ENCODE assay signal across 15 cellular contexts in the genomic region with DNA sequence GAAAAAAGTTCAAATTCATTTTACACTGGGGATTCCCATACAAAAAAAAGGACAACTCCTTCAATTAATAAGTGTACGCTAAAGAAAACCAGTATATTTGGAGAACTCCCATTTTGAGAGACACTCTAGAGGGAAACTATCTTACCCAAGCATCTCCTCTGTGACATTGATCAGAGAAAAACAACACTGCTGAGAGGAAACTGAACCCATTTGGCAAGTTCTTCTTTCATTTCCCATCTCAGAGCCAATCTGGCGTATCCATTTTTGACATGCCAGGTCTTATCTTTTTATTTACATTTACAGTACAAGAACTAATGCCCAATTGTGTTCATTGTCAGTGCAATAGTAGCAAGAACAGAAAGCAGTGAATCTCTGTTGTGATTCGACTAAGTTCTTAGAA. TPM values are rescaled to one million over a fixed set of nuclear protein-coding genes. Genes with fewer than 3 reads are reported as not detected.
DNase-seq lines count a peak whose midpoint lies in the region; ATAC-seq and TF ChIP-seq lines count a peak whose summit lies in the region.
"Had no signal": no experiment of that assay in that cellular context is flagged by ENCODE, and none has a peak within 500 bp of the region (broad histone marks: within the 10 kb centered on the region; RNA-seq: fewer than 3 reads in every experiment).

No MANE protein-coding gene starts in this region.

- H4K20me1 ChIP-seq in OCI-LY3 (ENCODE audit: insufficient read depth, low read length), result no peaks in the 10 kb centered on the region
- H4K20me1 ChIP-seq: BLaER1 treated with 17β-estradiol and CSF1 and Interleukin-3, amounts not matched to agents 10 nM and 100 nM had no signal

- H3K4me1 ChIP-seq in OCI-LY3 (ENCODE audit: low read length) (peaks cover 8% of the 10 kb centered on the region; the same call in 1 of the 2 replicates), adrenal gland (replicated peaks in 1 of 2) (no peaks in the 10 kb centered on the region)

- intact Hi-C loops in adrenal gland (cut with DNase I), result no loop called here

- H3K9me3 ChIP-seq in OCI-LY3 (ENCODE audit: insufficient read depth, low read length) (no peaks in the 10 kb centered on the region), adrenal gland (replicated peaks in 1 of 3) (no peaks in the 10 kb centered on the region)

- H3K4me3 ChIP-seq in OCI-LY3 (ENCODE audit: low read length) (no peak overlapping the region), adrenal gland (no peak overlapping the region)
- H3K4me3 ChIP-seq: BLaER1 treated with 17β-estradiol and CSF1 and Interleukin-3, amounts not matched to agents 10 nM and 100 nM had no signal

- no peaks in the 10 kb centered on the region for H3K36me3 Mint-ChIP-seq in stimulated activated naive B cell treated with anti-CD40 and anti-IgM and Interleukin-4, amounts not matched to agents 10 μg/mL and 1 μg/mL and 100 μg/mL, for 72 hours
- H3K36me3 Mint-ChIP-seq: CD4-positive, CD25-positive, alpha-beta regulatory T cell had no signal

- peak; percentile 3 for DNase-seq in germinal center (ENCODE audit: low spot score)
- DNase-seq in stimulated activated naive B cell treated with anti-CD40 and anti-IgM and Interleukin-4, amounts not matched to agents 10 μg/mL and 1 μg/mL and 100 μg/mL, for 72 hours, result no peak
- DNase-seq in pons (ENCODE audit: low spot score), result no peak
- no peak for DNase-seq in adrenal gland
- DNase-seq: 8988T; AML-193; CD4-positive, CD25-positive, alpha-beta regulatory T cell; DMS53; GF-D8; KBM-7 had no signal

- peak; percentile 56 for ATAC-seq in GM18868 (IDR thresholded peaks at IDR 0.05; ENCODE audit: unreplicated experiment)
- peak; percentile 64 to 72 for ATAC-seq in stimulated activated naive B cell treated with anti-CD40 and anti-IgM and Interleukin-4, amounts not matched to agents 10 μg/mL and 1 μg/mL and 100 μg/mL, for 72 hours (replicated peaks)
- ATAC-seq in HG03354 (IDR thresholded peaks at IDR 0.05; ENCODE audit: poor library complexity, severe bottlenecking, unreplicated experiment), result no peak
- ATAC-seq: HCT116 had no signal

- H3K9ac ChIP-seq in OCI-LY3 (ENCODE audit: low read length), result no peak overlapping the region
- H3K9ac ChIP-seq: BLaER1 treated with 17β-estradiol and CSF1 and Interleukin-3, amounts not matched to agents 10 nM and 100 nM had no signal

- no peak overlapping the region for H2AFZ ChIP-seq in OCI-LY3 (ENCODE audit: low read depth, low read length)

- peaks cover 15 to 26% of the 10 kb centered on the region in 2 donors for H3K4me1 Mint-ChIP-seq in stimulated activated naive B cell treated with anti-CD40 and anti-IgM and Interleukin-4, amounts not matched to agents 10 μg/mL and 1 μg/mL and 100 μg/mL, for 72 hours
- H3K4me1 Mint-ChIP-seq: CD4-positive, CD25-positive, alpha-beta regulatory T cell had no signal

- H3K27me3 ChIP-seq in OCI-LY3 (ENCODE audit: low read depth, low read length), result no peaks in the 10 kb centered on the region
- no peaks in the 10 kb centered on the region for H3K27me3 ChIP-seq in adrenal gland
- H3K27me3 ChIP-seq: BLaER1 treated with 17β-estradiol and CSF1 and Interleukin-3, amounts not matched to agents 10 nM and 100 nM had no signal

- H3K4me2 ChIP-seq in OCI-LY3 (ENCODE audit: low read length), result 0 out of 2 replicates have a peak overlapping the region, but pooled peaks have one; percentile 4
- H3K4me2 ChIP-seq: BLaER1 treated with 17β-estradiol and CSF1 and Interleukin-3, amounts not matched to agents 10 nM and 100 nM had no signal

- H3K9me3 Mint-ChIP-seq in stimulated activated naive B cell treated with anti-CD40 and anti-IgM and Interleukin-4, amounts not matched to agents 10 μg/mL and 1 μg/mL and 100 μg/mL, for 72 hours, result no peaks in the 10 kb centered on the region
- H3K9me3 Mint-ChIP-seq: CD4-positive, CD25-positive, alpha-beta regulatory T cell had no signal

- H3K4me3 Mint-ChIP-seq in stimulated activated naive B cell treated with anti-CD40 and anti-IgM and Interleukin-4, amounts not matched to agents 10 μg/mL and 1 μg/mL and 100 μg/mL, for 72 hours, result peak overlapping the region in 1 of 2 donors; percentile 30
- H3K4me3 Mint-ChIP-seq: CD4-positive, CD25-positive, alpha-beta regulatory T cell had no signal

- H3K27me3 Mint-ChIP-seq in stimulated activated naive B cell treated with anti-CD40 and anti-IgM and Interleukin-4, amounts not matched to agents 10 μg/mL and 1 μg/mL and 100 μg/mL, for 72 hours, result no peaks in the 10 kb centered on the region

- no peak for TF ChIP-seq POLR2A in adrenal gland (IDR thresholded peaks at IDR 0.05)

- TF ChIP-seq CTCF in OCI-LY3 (IDR thresholded peaks at IDR 0.05; ENCODE audit: low read depth, low read length) (no peak), adrenal gland (IDR thresholded peaks at IDR 0.05) (no peak)

- no peaks in the 10 kb centered on the region for H3K36me3 ChIP-seq in OCI-LY3 (replicated peaks; ENCODE audit: low read depth, low read length)
- H3K36me3 ChIP-seq in adrenal gland (replicated peaks in 1 of 2), result no peaks in the 10 kb centered on the region
- H3K36me3 ChIP-seq: BLaER1 treated with 17β-estradiol and CSF1 and Interleukin-3, amounts not matched to agents 10 nM and 100 nM had no signal

- H3K27ac ChIP-seq in OCI-LY3 (ENCODE audit: low read length), result no peak overlapping the region
- no peak overlapping the region for H3K27ac ChIP-seq in adrenal gland
- H3K27ac ChIP-seq: BLaER1 treated with 17β-estradiol and CSF1 and Interleukin-3, amounts not matched to agents 10 nM and 100 nM had no signal

- H3K79me2 ChIP-seq in OCI-LY3 (ENCODE audit: low read length), result no peaks in the 10 kb centered on the region

- peak overlapping the region; percentile 88 for H3K27ac Mint-ChIP-seq in stimulated activated naive B cell treated with anti-CD40 and anti-IgM and Interleukin-4, amounts not matched to agents 10 μg/mL and 1 μg/mL and 100 μg/mL, for 72 hours
- H3K27ac Mint-ChIP-seq: CD4-positive, CD25-positive, alpha-beta regulatory T cell had no signal

- 68 to 78% (median 73%) methylated on average over 3 of the region's 3 CpGs for WGBS in adrenal gland, 4 donors

RNA-seq across cellular contexts. Expression of a gene that starts 30.1 kb away (rescaled TPM):
- total RNA-seq in adrenal gland, result 10 to 100 TPM in 6 of 8 donors, 1 to 10 TPM in 2; 5.9 to 16.7 (median 12.8) TPM
- polyA plus RNA-seq in adrenal gland, result 10 to 100 TPM in 2 of 3 donors, 1 to 10 TPM in 1; 9.8 to 20.1 (median 14.3) TPM

RNA-seq across cellular contexts. Expression of a gene that starts 33.0 kb away (rescaled TPM):
- 10 to 100 TPM in 1 of 8 donors, 1 to 10 TPM in 7; 5.5 to 10.0 (median 8.3) TPM for total RNA-seq in adrenal gland
- 1 to 10 TPM; 2.6 to 9.9 (median 3.2) TPM for polyA plus RNA-seq in adrenal gland
